Comparison of ENCODE assay signal across 21 cellular contexts in the genomic region with DNA sequence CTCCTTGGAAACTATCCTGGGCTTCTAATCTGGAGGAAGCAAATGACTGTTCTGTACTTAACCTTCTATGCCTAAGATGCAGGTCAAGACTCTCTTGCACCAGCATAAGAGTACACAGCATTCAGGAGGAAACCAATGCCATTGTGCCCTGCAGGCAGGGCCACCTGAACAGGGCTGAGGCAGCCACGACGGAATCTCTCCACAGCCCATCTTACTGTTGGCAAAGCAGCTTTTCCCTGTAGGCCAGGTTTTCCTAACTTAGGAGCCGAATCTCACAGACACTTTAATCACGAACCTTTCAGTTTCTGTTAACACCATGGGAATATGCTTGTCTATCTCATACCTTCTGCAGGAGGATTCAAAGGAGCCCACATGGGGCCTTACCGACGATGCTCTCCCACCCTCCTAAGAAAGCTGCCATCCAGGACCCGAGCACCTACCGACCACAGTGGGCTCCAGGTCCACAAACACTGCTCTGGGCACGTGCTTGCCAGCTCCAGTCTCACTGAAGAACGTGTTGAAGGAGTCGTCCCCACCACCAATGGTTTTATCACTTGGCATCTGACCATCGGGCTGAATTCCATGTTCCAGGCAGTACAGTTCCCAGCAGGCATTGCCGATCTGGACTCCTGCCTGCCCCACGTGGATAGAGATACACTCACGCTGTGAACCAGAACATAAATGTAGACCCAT. TPM values are rescaled to one million over a fixed set of nuclear protein-coding genes. Genes with fewer than 3 reads are reported as not detected.
DNase-seq lines count a peak whose midpoint lies in the region; ATAC-seq, FAIRE-seq and TF ChIP-seq lines count a peak whose summit lies in the region.
"Had no signal": no experiment of that assay in that cellular context is flagged by ENCODE, and none has a peak within 500 bp of the region (broad histone marks: within the 10 kb centered on the region; RNA-seq: fewer than 3 reads in every experiment).

No MANE protein-coding gene starts in this region.

- TF ChIP-seq EP300 in stomach (IDR thresholded peaks at IDR 0.05) = no peak

- peak; percentile 93 for ATAC-seq in Right ventricle myocardium superior (ENCODE audit: poor library complexity)
- peak; percentile 26 to 75 for ATAC-seq in right cardiac atrium
- ATAC-seq in HG03571 (IDR thresholded peaks at IDR 0.05; ENCODE audit: unreplicated experiment) = no peak
- ATAC-seq in HG02870 (IDR thresholded peaks at IDR 0.05; ENCODE audit: unreplicated experiment) = no peak
- ATAC-seq: A549, GM12878 had no signal

- intact Hi-C loops in Right ventricle myocardium superior (cut with DNase I) (no loop called here), right cardiac atrium (cut with DNase I) (no loop called here), stomach (cut with DNase I; ENCODE audit: low total_unique reads) (no loop called here)

- H3K36me3 ChIP-seq in stomach = no peaks in the 10 kb centered on the region
- H3K36me3 ChIP-seq: HAP-1 had no signal

- H3K27ac ChIP-seq in right cardiac atrium (ENCODE audit: low read length) = no peak overlapping the region
- no peak overlapping the region for H3K27ac ChIP-seq in stomach
- H3K27ac ChIP-seq: A549 had no signal

- H3K4me3 ChIP-seq in right cardiac atrium (ENCODE audit: low read length) (no peak overlapping the region), stomach (no peak overlapping the region)
- H3K4me3 ChIP-seq: A549, GM12878, HAP-1 had no signal

- no peaks in the 10 kb centered on the region for H3K4me1 ChIP-seq in right cardiac atrium (ENCODE audit: control insufficient read depth, insufficient read depth, low read length)
- no peaks in the 10 kb centered on the region for H3K4me1 ChIP-seq in stomach
- H3K4me1 ChIP-seq: A549, Caco-2, HAP-1 had no signal

- H3K9me3 ChIP-seq in right cardiac atrium (ENCODE audit: control insufficient read depth, low read length) (no peaks in the 10 kb centered on the region), stomach (peaks cover 0 to 40% (median 15%) of the 10 kb centered on the region in 4 donors)
- H3K9me3 ChIP-seq: A549, Caco-2, HAP-1 had no signal

- DNase-seq in cerebellar cortex (ENCODE audit: low spot score) = peak; percentile 9
- DNase-seq in Right ventricle myocardium superior = no peak
- DNase-seq in right cardiac atrium = peak in 1 of 3 donors; percentile 68
- DNase-seq in stomach = peak; percentile 45
- no peak for DNase-seq in cerebellar nuclear complex (lab: John Stamatoyannopoulos, UW)
- no peak for DNase-seq in GM19239 (ENCODE audit: insufficient read length, low spot score)
- DNase-seq: Caco-2; CD4-positive, alpha-beta T cell; GF-D8; KBM-7; NCI-H1105 treated with DMSO at 0.1 percent for 48 hours; NCI-H1694; NCI-H2081 treated with DMSO at 0.1 percent for 48 hours; NCI-H510A; NCI-H748 treated with DMSO at 0.1 percent for 48 hours had no signal

- TF ChIP-seq CTCF in stomach (IDR thresholded peaks at IDR 0.05) = no peak

- H3K27me3 ChIP-seq in right cardiac atrium (ENCODE audit: control insufficient read depth, insufficient read depth) = no peaks in the 10 kb centered on the region
- H3K27me3 ChIP-seq in stomach = no peaks in the 10 kb centered on the region

- WGBS in right cardiac atrium = 70% methylated on average over 15 of the region's 15 CpGs
- 75 to 77% (median 76%) methylated on average over 14 to 15 of the region's 15 CpGs for WGBS in stomach, 5 donors

- TF ChIP-seq POLR2A in stomach (IDR thresholded peaks at IDR 0.05) = no peak

- no peak for FAIRE-seq in GM19239 (lab: Jason Lieb, UNC)
- FAIRE-seq: A549 had no signal

RNA-seq across cellular contexts. Expression of a gene that starts 2.6 kb away (rescaled TPM):
- total RNA-seq in Right ventricle myocardium superior = 0.27 TPM
- total RNA-seq in right cardiac atrium = not detected
- 0.14 TPM for polyA plus RNA-seq in right cardiac atrium
- total RNA-seq in stomach = not detected
- under 1 TPM in 2 of 3 donors, not detected in 1; 0.13 to 0.25 TPM for polyA plus RNA-seq in stomach
- total RNA-seq: Caco-2; CD4-positive, alpha-beta T cell; GM12878 had no signal
- polyA plus RNA-seq: A549, BJ had no signal

Comparison
In these comparisons a context has a peak if more than half of its experiments do, and no peak if none do; other contexts are left out.
1. DNase-seq: peak in cerebellar cortex (single experiment) and stomach (single experiment); none in Right ventricle myocardium superior (single experiment), cerebellar nuclear complex (0 of 2) and GM19239 (single experiment).
2. ATAC-seq: peak in Right ventricle myocardium superior (single experiment) and right cardiac atrium (2 of 2); none in HG03571 (single experiment) and HG02870 (single experiment).